Comparison of ENCODE assay signal across 8 cellular contexts in genomic region chrX:1537031-1537715, GRCh38. TPM values are rescaled to one million over a fixed set of nuclear protein-coding genes. Genes with fewer than 3 reads are reported as not detected.
DNase-seq lines count a peak whose midpoint lies in the region; ATAC-seq and TF ChIP-seq lines count a peak whose summit lies in the region.

Gene P2RY8 (minus strand): TSS chrX:1537185. CDS start chrX:1466558, 70,627 bp downstream.

- DNase-seq in GM03348 (ENCODE audit: low spot score) (peak; percentile 13), UCSD-AML1 (lab: John Stamatoyannopoulos, UW; ENCODE audit: unreplicated experiment) (peak; percentile 76), T47D (ENCODE audit: low read depth in 1 of 2, low spot score in 1 of 2) (peak; percentile 21 to 74), natural killer cell (peak; percentile 69), thyroid gland (peak; percentile 58 to 72), H7 (no peak)

- H3K36me3 ChIP-seq in thyroid gland = no peaks in the 10 kb centered on the region
- H3K36me3 ChIP-seq in H7 (replicated peaks; ENCODE audit: control insufficient read depth, insufficient read depth, low read length) = no peaks in the 10 kb centered on the region

- H3K4me1 Mint-ChIP-seq in IgD-negative memory B cell (peaks cover 8 to 14% (median 10%) of the 10 kb centered on the region in 3 donors), natural killer cell (peaks cover 21 to 26% of the 10 kb centered on the region in 2 donors)

- intact Hi-C loops in natural killer cell (cut with micrococcal nuclease) = loop anchor here (1.0 to 2.0 kb wide), 6 partner anchors 16 to 145 kb away; partner anchors contain the start of gene SLC25A6
- intact Hi-C loops in thyroid gland (cut with DNase I) = no loop called here

- WGBS in thyroid gland, 2 donors = 20 to 44% methylated on average over 17 to 27 of the region's 27 CpGs

- H3K27ac ChIP-seq in thyroid gland = peak within 1 kb of the TSS; percentile 25 to 76 (median 49)

- H3K27me3 ChIP-seq in thyroid gland = no peaks in the 10 kb centered on the region
- no peaks in the 10 kb centered on the region for H3K27me3 ChIP-seq in H7 (ENCODE audit: control insufficient read depth, insufficient read depth, low read length)

- H3K4me3 ChIP-seq in thyroid gland (replicated peaks in 1 of 3) = peak within 1 kb of the TSS in 1 of 3 donors; percentile 25
- H3K4me3 ChIP-seq in H7 (ENCODE audit: insufficient read depth, low read depth, low read length) = no peak within 1 kb of the TSS

- H3K36me3 Mint-ChIP-seq in IgD-negative memory B cell (no peaks in the 10 kb centered on the region), natural killer cell (no peaks in the 10 kb centered on the region)

- in situ Hi-C loops in T47D (cut with HindIII; ENCODE audit: low pct_unique_long_range_greater_than_20kb, low sequenced_read_pairs) = no loop called here

- H3K27me3 Mint-ChIP-seq in IgD-negative memory B cell (no peaks in the 10 kb centered on the region), natural killer cell (ENCODE audit: low read depth in 2 of 2) (no peaks in the 10 kb centered on the region)

- peak within 1 kb of the TSS; percentile 94 to 98 (median 98) for H3K4me3 Mint-ChIP-seq in IgD-negative memory B cell
- peak within 1 kb of the TSS; percentile 93 for H3K4me3 Mint-ChIP-seq in natural killer cell

- no peaks in the 10 kb centered on the region for H3K4me1 ChIP-seq in thyroid gland

- ATAC-seq in GM21447 (IDR thresholded peaks at IDR 0.05; ENCODE audit: unreplicated experiment) (peak; percentile 60), natural killer cell (peak; percentile 80 to 92 (median 85))

- no peaks in the 10 kb centered on the region for H3K9me3 ChIP-seq in thyroid gland

- TF ChIP-seq POLR2A in thyroid gland (IDR thresholded peaks at IDR 0.05) = peak in 1 of 2 donors; percentile 25

- peak within 1 kb of the TSS; percentile 95 to 100 (median 99) for H3K27ac Mint-ChIP-seq in IgD-negative memory B cell
- H3K27ac Mint-ChIP-seq in natural killer cell = peak within 1 kb of the TSS; percentile 95 to 97

- no peaks in the 10 kb centered on the region for H3K9me3 Mint-ChIP-seq in IgD-negative memory B cell
- no peaks in the 10 kb centered on the region for H3K9me3 Mint-ChIP-seq in natural killer cell

- no peak for TF ChIP-seq CTCF in natural killer cell (IDR thresholded peaks at IDR 0.05)
- TF ChIP-seq CTCF in thyroid gland (IDR thresholded peaks at IDR 0.05) = no peak

RNA-seq across cellular contexts. Expression of gene P2RY8, which starts in this region (rescaled TPM):
- 206 TPM for polyA plus RNA-seq in IgD-negative memory B cell
- total RNA-seq in natural killer cell (100 to 1,000 TPM in 2 of 3 donors, 10 to 100 TPM in 1; 73.7 to 114 (median 107) TPM), thyroid gland (10 to 100 TPM in 1 of 4 donors, 1 to 10 TPM in 3; 2.4 to 11.9 (median 3.0) TPM)
- total RNA-seq in H7 (2014; rRNA removed; shearing (Covaris generic)) = 0.03 and 0.15 TPM in 2 replicates

Comparison
In these comparisons a context has a peak if more than half of its experiments do, and no peak if none do; other contexts are left out.
1. RNA of gene P2RY8 (total RNA-seq): 73.7 to 114 TPM in natural killer cell; 2.4 to 11.9 TPM in thyroid gland and 0.03 to 0.15 TPM in H7; every median in the first group is over 4 times any median in the second.